Comparison of ENCODE assay signal across 18 cellular contexts in genomic region chr13:25678398-25678797, GRCh38.
DNase-seq lines count a peak whose midpoint lies in the region; ATAC-seq, FAIRE-seq and TF ChIP-seq lines count a peak whose summit lies in the region.
"Had no signal": no experiment of that assay in that cellular context is flagged by ENCODE, and none has a peak within 500 bp of the region (broad histone marks: within the 10 kb centered on the region; RNA-seq: fewer than 3 reads in every experiment).

No MANE protein-coding gene starts in this region.

- intact Hi-C loops in body of pancreas (cut with DNase I): no loop called here

- H3K27me3 ChIP-seq in body of pancreas (no peaks in the 10 kb centered on the region), small intestine (ENCODE audit: control insufficient read depth in 2 of 2, insufficient read depth in 2 of 2, low read length in 2 of 2) (no peaks in the 10 kb centered on the region)

- no peak for TF ChIP-seq POLR2A in body of pancreas (IDR thresholded peaks at IDR 0.05)

- H3K9me3 ChIP-seq in body of pancreas (no peaks in the 10 kb centered on the region), small intestine (ENCODE audit: control insufficient read depth, low read depth) (no peaks in the 10 kb centered on the region)

- no peak overlapping the region for H3K27ac Mint-ChIP-seq in activated naive CD8-positive, alpha-beta T cell treated with anti-CD3 and anti-CD28 coated beads, Interleukin-2, amount 50 U/mL, for 24 hours
- H3K27ac Mint-ChIP-seq in activated naive CD8-positive, alpha-beta T cell treated with anti-CD3 and anti-CD28 coated beads for 36 hours: no peak overlapping the region
- no peak overlapping the region for H3K27ac Mint-ChIP-seq in stimulated activated effector memory CD8-positive, alpha-beta T cell treated with anti-CD3 and anti-CD28 coated beads, Interleukin-12 subunit alpha, Interleukin-12 subunit beta, amount 100 ng/mL, for 72 hours

- no peak overlapping the region for H3K4me3 Mint-ChIP-seq in activated naive CD8-positive, alpha-beta T cell treated with anti-CD3 and anti-CD28 coated beads, Interleukin-2, amount 50 U/mL, for 24 hours
- H3K4me3 Mint-ChIP-seq in activated naive CD8-positive, alpha-beta T cell treated with anti-CD3 and anti-CD28 coated beads for 36 hours: no peak overlapping the region
- H3K4me3 Mint-ChIP-seq in stimulated activated effector memory CD8-positive, alpha-beta T cell treated with anti-CD3 and anti-CD28 coated beads, Interleukin-12 subunit alpha, Interleukin-12 subunit beta, amount 100 ng/mL, for 72 hours: no peak overlapping the region
- H3K4me3 Mint-ChIP-seq: neural crest cell had no signal

- no peaks in the 10 kb centered on the region for H3K27me3 Mint-ChIP-seq in activated naive CD8-positive, alpha-beta T cell treated with anti-CD3 and anti-CD28 coated beads, Interleukin-2, amount 50 U/mL, for 24 hours
- no peaks in the 10 kb centered on the region for H3K27me3 Mint-ChIP-seq in activated naive CD8-positive, alpha-beta T cell treated with anti-CD3 and anti-CD28 coated beads for 36 hours

- no peak for ATAC-seq in activated naive CD8-positive, alpha-beta T cell treated with anti-CD3 and anti-CD28 coated beads, Interleukin-2, amount 50 U/mL, for 24 hours
- ATAC-seq in body of pancreas: no peak
- peak; percentile 26 for ATAC-seq in stimulated activated effector memory CD8-positive, alpha-beta T cell treated with anti-CD3 and anti-CD28 coated beads, Interleukin-12 subunit alpha, Interleukin-12 subunit beta, amount 100 ng/mL, for 72 hours
- ATAC-seq in GM18517 (IDR thresholded peaks at IDR 0.05; ENCODE audit: unreplicated experiment): no peak
- ATAC-seq: sciatic nerve; stimulated activated naive CD8-positive, alpha-beta T cell treated with anti-CD3 and anti-CD28 coated beads, Interleukin-15, Interleukin-2, amounts not matched to agents 100 U/mL and 50 U/mL, for 24 hours had no signal

- H3K9me3 Mint-ChIP-seq in activated naive CD8-positive, alpha-beta T cell treated with anti-CD3 and anti-CD28 coated beads, Interleukin-2, amount 50 U/mL, for 24 hours: peaks cover 4% of the 10 kb centered on the region
- H3K9me3 Mint-ChIP-seq in activated naive CD8-positive, alpha-beta T cell treated with anti-CD3 and anti-CD28 coated beads for 36 hours: no peaks in the 10 kb centered on the region
- H3K9me3 Mint-ChIP-seq in stimulated activated effector memory CD8-positive, alpha-beta T cell treated with anti-CD3 and anti-CD28 coated beads, Interleukin-12 subunit alpha, Interleukin-12 subunit beta, amount 100 ng/mL, for 72 hours: no peaks in the 10 kb centered on the region

- FAIRE-seq in small intestine (lab: Jason Lieb, UNC): no peak
- FAIRE-seq: astrocyte, GM12891 had no signal

- peak; percentile 2 for DNase-seq in activated naive CD8-positive, alpha-beta T cell treated with anti-CD3 and anti-CD28 coated beads, Interleukin-2, amount 50 U/mL, for 24 hours
- no peak for DNase-seq in activated naive CD8-positive, alpha-beta T cell treated with anti-CD3 and anti-CD28 coated beads for 36 hours
- DNase-seq in NAMALWA (ENCODE audit: low spot score) (peak; percentile 3), body of pancreas (peak in 3 of 4 donors; percentile 38 to 82 (median 70)), NCI-H2029 (lab: John Stamatoyannopoulos, UW) (no peak), small intestine (no peak)
- no peak for DNase-seq in stimulated activated effector memory CD8-positive, alpha-beta T cell treated with anti-CD3 and anti-CD28 coated beads, Interleukin-12 subunit alpha, Interleukin-12 subunit beta, amount 100 ng/mL, for 72 hours (ENCODE audit: low spot score in 2 of 2)
- DNase-seq: activated CD4-positive, CD25-positive, alpha-beta regulatory T cell; dorsolateral prefrontal cortex; NCI-H1105 treated with DMSO at 0.1 percent for 48 hours; NK-92 treated with Interleukin-12 subunit alpha and Interleukin-12 subunit beta, amount 100 ng/mL, for 24 hours; stimulated activated naive CD8-positive, alpha-beta T cell treated with anti-CD3 and anti-CD28 coated beads, Interleukin-15, Interleukin-2, amounts not matched to agents 100 U/mL and 50 U/mL, for 24 hours had no signal

- no peak overlapping the region for H3K4me3 ChIP-seq in body of pancreas
- no peak overlapping the region for H3K4me3 ChIP-seq in small intestine (ENCODE audit: low read depth in 1 of 2, low read length in 2 of 2)
- H3K4me3 ChIP-seq: dorsolateral prefrontal cortex had no signal

- H3K4me1 Mint-ChIP-seq in activated naive CD8-positive, alpha-beta T cell treated with anti-CD3 and anti-CD28 coated beads, Interleukin-2, amount 50 U/mL, for 24 hours: no peaks in the 10 kb centered on the region
- no peaks in the 10 kb centered on the region for H3K4me1 Mint-ChIP-seq in activated naive CD8-positive, alpha-beta T cell treated with anti-CD3 and anti-CD28 coated beads for 36 hours
- no peaks in the 10 kb centered on the region for H3K4me1 Mint-ChIP-seq in stimulated activated effector memory CD8-positive, alpha-beta T cell treated with anti-CD3 and anti-CD28 coated beads, Interleukin-12 subunit alpha, Interleukin-12 subunit beta, amount 100 ng/mL, for 72 hours
- H3K4me1 Mint-ChIP-seq: neural crest cell had no signal

- H3K36me3 ChIP-seq in body of pancreas (replicated peaks in 1 of 2; ENCODE audit: insufficient read depth in 1 of 2, low read depth in 2 of 2) (no peaks in the 10 kb centered on the region), small intestine (ENCODE audit: control insufficient read depth in 2 of 2, insufficient read depth in 2 of 2, low read length in 2 of 2) (no peaks in the 10 kb centered on the region)

- H3K27ac ChIP-seq in body of pancreas: no peak overlapping the region
- H3K27ac ChIP-seq in small intestine (ENCODE audit: low read depth in 1 of 2, low read length in 1 of 2): no peak overlapping the region
- H3K27ac ChIP-seq: C4-2B, dorsolateral prefrontal cortex had no signal

- TF ChIP-seq CTCF in body of pancreas (IDR thresholded peaks at IDR 0.05): peak in 2 of 7 experiments; percentile 45 to 57

- WGBS in body of pancreas, 2 donors: 52 to 60% methylated on average over 1 to 2 of the region's 2 CpGs
- WGBS in small intestine, 3 donors: 43 to 77% (median 52%) methylated on average over 2 of the region's 2 CpGs

- H3K4me1 ChIP-seq in body of pancreas (no peaks in the 10 kb centered on the region), small intestine (ENCODE audit: control insufficient read depth in 2 of 2, insufficient read depth in 1 of 2, low read depth in 1 of 2, low read length in 1 of 2) (no peaks in the 10 kb centered on the region)

- no peaks in the 10 kb centered on the region for H3K36me3 Mint-ChIP-seq in activated naive CD8-positive, alpha-beta T cell treated with anti-CD3 and anti-CD28 coated beads, Interleukin-2, amount 50 U/mL, for 24 hours (ENCODE audit: low read depth)
- H3K36me3 Mint-ChIP-seq in activated naive CD8-positive, alpha-beta T cell treated with anti-CD3 and anti-CD28 coated beads for 36 hours: no peaks in the 10 kb centered on the region
- no peaks in the 10 kb centered on the region for H3K36me3 Mint-ChIP-seq in stimulated activated effector memory CD8-positive, alpha-beta T cell treated with anti-CD3 and anti-CD28 coated beads, Interleukin-12 subunit alpha, Interleukin-12 subunit beta, amount 100 ng/mL, for 72 hours

Comparison
In these comparisons a context has a peak if more than half of its experiments do, and no peak if none do; other contexts are left out.
1. DNase-seq: peak in activated naive CD8-positive, alpha-beta T cell treated with anti-CD3 and anti-CD28 coated beads, Interleukin-2, amount 50 U/mL, for 24 hours (single experiment), NAMALWA (single experiment) and body of pancreas (3 of 4); none in activated naive CD8-positive, alpha-beta T cell treated with anti-CD3 and anti-CD28 coated beads for 36 hours (single experiment), stimulated activated effector memory CD8-positive, alpha-beta T cell treated with anti-CD3 and anti-CD28 coated beads, Interleukin-12 subunit alpha, Interleukin-12 subunit beta, amount 100 ng/mL, for 72 hours (0 of 2), NCI-H2029 (single experiment) and small intestine (single experiment).